In the genomic region with DNA sequence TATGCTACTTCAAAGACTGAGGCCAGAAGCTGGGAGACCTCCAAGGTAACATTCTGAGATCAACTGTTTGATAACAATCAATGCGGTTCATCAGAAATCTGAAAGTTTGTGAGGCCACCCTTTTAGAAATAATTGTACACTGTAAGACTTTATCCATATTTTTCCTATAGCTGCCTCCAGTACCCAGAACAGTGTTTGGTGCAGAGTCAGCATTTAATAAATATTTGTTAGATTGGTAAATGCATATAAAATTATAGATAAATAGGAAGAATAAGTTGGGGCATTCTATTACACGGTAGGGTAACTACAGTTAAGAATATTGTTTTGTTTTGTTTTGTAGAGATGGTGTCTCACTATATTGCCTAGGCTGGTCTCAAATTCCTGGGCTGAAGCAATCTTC, we compare ENCODE assay signal across 31 cellular contexts.
"Had no signal": no experiment of that assay in that cellular context is flagged by ENCODE, and none has a peak within 500 bp of the region (broad histone marks: within the 10 kb centered on the region; RNA-seq: fewer than 3 reads in every experiment).

No MANE protein-coding gene starts in this region.

- H3K9me3 ChIP-seq: adrenal gland, ascending aorta, body of pancreas, breast epithelium had no signal

- H3K36me3 ChIP-seq: adrenal gland, ascending aorta, brain microvascular endothelial cell, breast epithelium, cardiac muscle cell had no signal

- DNase-seq: activated effector memory CD4-positive, alpha-beta T cell treated with anti-CD3 and anti-CD28 coated beads, Interleukin-2, amount 50 U/mL, for 16 hours; activated effector memory CD4-positive, alpha-beta T cell treated with Interleukin-2 at 50 U/mL for 16 hours; activated gamma-delta T cell; activated gamma-delta T cell treated with Interleukin-2 at 50 U/mL for 16 hours; activated naive CD4-positive, alpha-beta T cell; activated naive CD4-positive, alpha-beta T cell treated with anti-CD3 and anti-CD28 coated beads for 36 hours; activated naive CD4-positive, alpha-beta T cell treated with anti-CD3 and anti-CD28 coated beads, Interleukin-2, amount 10 ng/mL, durations not matched to agents 7 days and 5 days; activated naive CD4-positive, alpha-beta T cell treated with anti-CD3 and anti-CD28 coated beads, Interleukin-2, amount 50 U/mL, for 16 hours; activated naive CD4-positive, alpha-beta T cell treated with Interleukin-2 at 50 U/mL for 16 hours; activated naive CD8-positive, alpha-beta T cell treated with anti-CD3 and anti-CD28 coated beads for 36 hours; activated naive CD8-positive, alpha-beta T cell treated with anti-CD3 and anti-CD28 coated beads, Interleukin-2, amount 10 ng/mL, durations not matched to agents 7 days and 5 days; activated naive CD8-positive, alpha-beta T cell treated with anti-CD3 and anti-CD28 coated beads, Interleukin-2, amount 50 U/mL, for 24 hours; activated T-cell treated with anti-CD3 and anti-CD28 coated beads, Interleukin-2, amount 50 U/mL, for 24 hours; activated T-cell treated with anti-CD3 and anti-CD28 coated beads, Interleukin-2, amount 50 U/mL, for 4 hours; activated T-cell treated with anti-CD3 and anti-CD28 coated beads, Interleukin-2, amount 50 U/mL, for 48 hours; activated T-cell treated with anti-CD3 and anti-CD28 coated beads, Interleukin-2, amount 50 U/mL, for 72 hours; adrenal gland; amniotic stem cell; amygdala; anterior cingulate cortex; aorta; body of pancreas; brain microvascular endothelial cell; caudate nucleus; central memory CD4-positive, alpha-beta T cell; cerebellar nuclear complex had no signal

- FAIRE-seq: astrocyte had no signal

- H3K4me1 ChIP-seq: adrenal gland, ascending aorta, body of pancreas, breast epithelium had no signal

- H3K4me3 ChIP-seq: adrenal gland, ascending aorta, body of pancreas, breast epithelium, cardiac muscle cell had no signal

- ATAC-seq: activated naive CD8-positive, alpha-beta T cell treated with anti-CD3 and anti-CD28 coated beads, Interleukin-2, amount 50 U/mL, for 24 hours; activated T-cell treated with anti-CD3 and anti-CD28 coated beads, Interleukin-2, amount 50 U/mL, for 4 hours; activated T-helper 17 cell treated with anti-CD3 and anti-CD28 coated beads, Interleukin-2, amount 50 U/mL, for 72 hours; body of pancreas had no signal

- H3K27ac ChIP-seq: adrenal gland, ascending aorta, body of pancreas, brain microvascular endothelial cell, breast epithelium, cardiac muscle cell had no signal

- H3K27me3 ChIP-seq: adrenal gland, ascending aorta, body of pancreas, brain microvascular endothelial cell, breast epithelium, cardiac muscle cell had no signal
